ENCODE assay signal across 11 cellular contexts in genomic region chr2:15334650-15335326, GRCh38.
DNase-seq lines count a peak whose midpoint lies in the region; ATAC-seq, FAIRE-seq and TF ChIP-seq lines count a peak whose summit lies in the region.
"Had no signal": no experiment of that assay in that cellular context is flagged by ENCODE, and none has a peak within 500 bp of the region (broad histone marks: within the 10 kb centered on the region; RNA-seq: fewer than 3 reads in every experiment).

No MANE protein-coding gene starts in this region.

- no peak overlapping the region for H2AFZ ChIP-seq in keratinocyte (ENCODE audit: control insufficient read depth, low read length)

- no peaks in the 10 kb centered on the region for H4K20me1 ChIP-seq in keratinocyte (ENCODE audit: control insufficient read depth, extremely low read depth, insufficient read depth, low read length)

- H3K4me2 ChIP-seq in keratinocyte (ENCODE audit: control insufficient read depth, extremely low read depth, insufficient read depth, low read depth, low read length), result peak overlapping the region; percentile 39

- ATAC-seq in T-cell (replicated peaks in 1 of 4), result no peak
- ATAC-seq: WTC11 had no signal

- H3K9me3 Mint-ChIP-seq in progenitor cell of endocrine pancreas (ENCODE audit: low read depth), result peaks cover 2% of the 10 kb centered on the region
- H3K9me3 Mint-ChIP-seq in T-cell, result no peaks in the 10 kb centered on the region
- H3K9me3 Mint-ChIP-seq: nephron, WTC11 had no signal

- H3K27ac ChIP-seq in SJCRH30 (no peak overlapping the region), keratinocyte (ENCODE audit: control insufficient read depth, insufficient read depth, low read length) (peak overlapping the region; percentile 42)

- peaks cover 2% of the 10 kb centered on the region for H3K4me1 Mint-ChIP-seq in progenitor cell of endocrine pancreas (ENCODE audit: low read depth)
- H3K4me1 Mint-ChIP-seq in T-cell, result peaks cover 6 to 8% (median 8%) of the 10 kb centered on the region in 3 donors
- H3K4me1 Mint-ChIP-seq: nephron had no signal

- POLR2A ChIA-PET in T-cell (lab: Charles Lee), result no interaction called here

- no peak for TF ChIP-seq CTCF in keratinocyte (optimal IDR thresholded peaks at IDR 0.05 in 1 of 3, IDR thresholded peaks at IDR 0.05 in 1 of 3, conservative IDR thresholded peaks at IDR 0.05 in 1 of 3; ENCODE audit: extremely low read depth in 1 of 3, insufficient read depth in 2 of 3, low read length in 3 of 3)
- TF ChIP-seq CTCF in progenitor cell of endocrine pancreas (IDR thresholded peaks at IDR 0.05; ENCODE audit: unreplicated experiment), result no peak

- DNase-seq in EH (ENCODE audit: low read depth) (peak; percentile 85), NCI-H187 treated with DMSO at 0.1 percent for 48 hours (lab: John Stamatoyannopoulos, UW) (peak; percentile 91), SJCRH30 (peak; percentile 37 to 81), keratinocyte (ENCODE audit: low read depth, low spot score) (no peak), progenitor cell of endocrine pancreas (ENCODE audit: low spot score, unreplicated experiment) (no peak), T-cell (no peak), LoVo (ENCODE audit: low spot score) (no peak)
- no peak for DNase-seq in activated CD4-positive, CD25-positive, alpha-beta regulatory T cell treated with anti-CD3 and anti-CD28 coated beads, Interleukin-2, amount 50 U/mL, for 72 hours
- DNase-seq: activated effector memory CD4-positive, alpha-beta T cell treated with anti-CD3 and anti-CD28 coated beads, Interleukin-2, amount 50 U/mL, for 16 hours had no signal

- H3K27me3 ChIP-seq in SJCRH30 (no peaks in the 10 kb centered on the region), keratinocyte (ENCODE audit: control insufficient read depth, extremely low read depth, insufficient read depth, low read length) (no peaks in the 10 kb centered on the region)

- peaks cover 11% of the 10 kb centered on the region for H3K36me3 Mint-ChIP-seq in progenitor cell of endocrine pancreas (ENCODE audit: insufficient read depth)
- peaks cover 35% of the 10 kb centered on the region for H3K36me3 Mint-ChIP-seq in T-cell
- H3K36me3 Mint-ChIP-seq: WTC11 had no signal

- no peak overlapping the region for H3K4me3 Mint-ChIP-seq in progenitor cell of endocrine pancreas (ENCODE audit: low read depth)
- no peak overlapping the region for H3K4me3 Mint-ChIP-seq in T-cell
- H3K4me3 Mint-ChIP-seq: nephron, WTC11 had no signal

- dilution Hi-C loops in keratinocyte (cut with MboI; ENCODE audit: extremely low pct_ligation_motif_present, low sequenced_read_pairs), result no loop called here

- no peak for FAIRE-seq in keratinocyte (lab: Jason Lieb, UNC)

- no peaks in the 10 kb centered on the region for H3K79me2 ChIP-seq in keratinocyte (ENCODE audit: control insufficient read depth, insufficient read depth, low read length)

- H3K9ac ChIP-seq in keratinocyte (ENCODE audit: control insufficient read depth, extremely low read depth, insufficient read depth, low read length), result no peak overlapping the region

- H3K4me3 ChIP-seq in SJCRH30 (no peak overlapping the region), keratinocyte (ENCODE audit: control insufficient read depth in 2 of 3, extremely low read depth in 1 of 3, insufficient read depth in 2 of 3, low read depth in 1 of 3, low read length in 3 of 3) (no peak overlapping the region)

- H3K4me1 ChIP-seq in SJCRH30, result peaks cover 5% of the 10 kb centered on the region; the same call in 1 of the 2 replicates
- H3K4me1 ChIP-seq in keratinocyte (ENCODE audit: control insufficient read depth, extremely low read depth, insufficient read depth, low read length), result peaks cover 27% of the 10 kb centered on the region

- H3K27ac Mint-ChIP-seq in progenitor cell of endocrine pancreas, result no peak overlapping the region
- H3K27ac Mint-ChIP-seq in T-cell, result no peak overlapping the region
- H3K27ac Mint-ChIP-seq: nephron, WTC11 had no signal

- H3K27me3 Mint-ChIP-seq in progenitor cell of endocrine pancreas (no peaks in the 10 kb centered on the region), T-cell (no peaks in the 10 kb centered on the region)

- no peaks in the 10 kb centered on the region for H3K9me1 ChIP-seq in keratinocyte (ENCODE audit: control insufficient read depth, extremely low read depth, insufficient read depth, low read length)

- no peaks in the 10 kb centered on the region; the same call in 1 of the 2 replicates for H3K36me3 ChIP-seq in SJCRH30
- no peaks in the 10 kb centered on the region for H3K36me3 ChIP-seq in keratinocyte (ENCODE audit: control insufficient read depth in 2 of 2, extremely low read depth in 1 of 2, insufficient read depth in 2 of 2, low read length in 2 of 2)

- CTCF ChIA-PET in T-cell (lab: Charles Lee), result interaction anchor here in 1 of 2 donors (0.5 kb wide), 1 partner anchor 238 kb away, joined by 3 read pairs; no protein-coding TSS in a partner anchor

- no peaks in the 10 kb centered on the region for H3K9me3 ChIP-seq in SJCRH30 (replicated peaks)
- H3K9me3 ChIP-seq in keratinocyte (ENCODE audit: control insufficient read depth, low read depth, low read length), result no peaks in the 10 kb centered on the region

Comparison
In these comparisons a context has a peak if more than half of its experiments do, and no peak if none do; other contexts are left out.
1. DNase-seq: peak in EH (single experiment), NCI-H187 treated with DMSO at 0.1 percent for 48 hours (single experiment) and SJCRH30 (2 of 2); none in keratinocyte (single experiment), progenitor cell of endocrine pancreas (single experiment), activated CD4-positive, CD25-positive, alpha-beta regulatory T cell treated with anti-CD3 and anti-CD28 coated beads, Interleukin-2, amount 50 U/mL, for 72 hours (single experiment), T-cell (0 of 34) and LoVo (single experiment).